Comparison of ENCODE assay signal across 16 cellular contexts in genomic region chr11:104124979-104125378, GRCh38. TPM values are rescaled to one million over a fixed set of nuclear protein-coding genes. Genes with fewer than 3 reads are reported as not detected.
DNase-seq lines count a peak whose midpoint lies in the region; ATAC-seq and TF ChIP-seq lines count a peak whose summit lies in the region.
"Had no signal": no experiment of that assay in that cellular context is flagged by ENCODE, and none has a peak within 500 bp of the region (broad histone marks: within the 10 kb centered on the region; RNA-seq: fewer than 3 reads in every experiment).

No MANE protein-coding gene starts in this region.

- no peaks in the 10 kb centered on the region for H3K9me3 ChIP-seq in smooth muscle cell (replicated peaks; ENCODE audit: low read depth)
- H3K9me3 ChIP-seq: vagina had no signal

- peak overlapping the region; percentile 27 for H3K4me2 ChIP-seq in smooth muscle cell

- no peaks in the 10 kb centered on the region for H4K20me1 ChIP-seq in smooth muscle cell (ENCODE audit: low read depth)

- peak overlapping the region; percentile 66 for H3K27ac ChIP-seq in smooth muscle cell (ENCODE audit: low read depth)
- H3K27ac ChIP-seq: C4-2B, HL-60, vagina had no signal

- TF ChIP-seq CTCF in smooth muscle cell (IDR thresholded peaks at IDR 0.05; ENCODE audit: borderline replicate concordance, insufficient read depth, poor library complexity, severe bottlenecking) = no peak

- DNase-seq in smooth muscle cell (lab: John Stamatoyannopoulos, UW; ENCODE audit: unreplicated experiment) = no peak
- no peak for DNase-seq in NCI-H2196 (lab: John Stamatoyannopoulos, UW; ENCODE audit: unreplicated experiment)
- no peak for DNase-seq in activated gamma-delta T cell (lab: John Stamatoyannopoulos, UW)
- no peak for DNase-seq in GM03348 (ENCODE audit: low spot score)
- DNase-seq: activated T-cell treated with anti-CD3 and anti-CD28 coated beads, Interleukin-2, amount 50 U/mL, for 72 hours; cerebellar nuclear complex; NCI-H146; NCI-H526 treated with DMSO at 0.1 percent for 48 hours; stimulated activated naive CD8-positive, alpha-beta T cell treated with anti-CD3 and anti-CD28 coated beads, Interleukin-15, Interleukin-2, amounts not matched to agents 100 U/mL and 50 U/mL, for 24 hours had no signal

- ATAC-seq in GM19372 (IDR thresholded peaks at IDR 0.05; ENCODE audit: low read depth, unreplicated experiment) = peak; percentile 73
- peak; percentile 41 for ATAC-seq in GM21825 (IDR thresholded peaks at IDR 0.05; ENCODE audit: unreplicated experiment)
- ATAC-seq in HG03280 (IDR thresholded peaks at IDR 0.05; ENCODE audit: unreplicated experiment) = peak; percentile 75
- ATAC-seq: activated T-cell treated with anti-CD3 and anti-CD28 coated beads, Interleukin-2, amount 50 U/mL, for 72 hours; stimulated activated naive CD8-positive, alpha-beta T cell treated with anti-CD3 and anti-CD28 coated beads, Interleukin-15, Interleukin-2, amounts not matched to agents 100 U/mL and 50 U/mL, for 24 hours had no signal

- no peaks in the 10 kb centered on the region for H3K79me2 ChIP-seq in smooth muscle cell (ENCODE audit: low read depth)

- H3K36me3 ChIP-seq in smooth muscle cell (ENCODE audit: low read depth) = no peaks in the 10 kb centered on the region
- H3K36me3 ChIP-seq: vagina had no signal

- no peak overlapping the region for H3K9ac ChIP-seq in smooth muscle cell (ENCODE audit: low read depth)

- H2AFZ ChIP-seq in smooth muscle cell (ENCODE audit: low read depth) = peak overlapping the region; percentile 19

- no peaks in the 10 kb centered on the region for H3K27me3 ChIP-seq in smooth muscle cell (ENCODE audit: low read depth)
- H3K27me3 ChIP-seq: vagina had no signal

- peaks cover 21% of the 10 kb centered on the region for H3K4me1 ChIP-seq in smooth muscle cell (ENCODE audit: low read depth)

- no peaks in the 10 kb centered on the region for H3F3A ChIP-seq in smooth muscle cell (ENCODE audit: low read depth)

- WGBS in smooth muscle cell (ENCODE audit: low lambda C conversion rate) = 68% methylated on average over 1 of the region's 1 CpG

- H3K4me3 ChIP-seq in smooth muscle cell = no peak overlapping the region
- H3K4me3 ChIP-seq: vagina had no signal

RNA-seq across cellular contexts. Expression of gene PDGFD, which starts 39.0 kb away (rescaled TPM):
- 6.3 and 10.0 TPM in 2 replicates for total RNA-seq in smooth muscle cell
- 1.5 and 2.7 TPM in 2 replicates for polyA plus RNA-seq in smooth muscle cell
- total RNA-seq: RPMI7951 had no signal
